ENCODE assay signal across 15 cellular contexts in genomic region chr4:40699648-40700047, GRCh38. TPM values are rescaled to one million over a fixed set of nuclear protein-coding genes. Genes with fewer than 3 reads are reported as not detected.
DNase-seq lines count a peak whose midpoint lies in the region; ATAC-seq and TF ChIP-seq lines count a peak whose summit lies in the region.
"Had no signal": no experiment of that assay in that cellular context is flagged by ENCODE, and none has a peak within 500 bp of the region (broad histone marks: within the 10 kb centered on the region; RNA-seq: fewer than 3 reads in every experiment).

No MANE protein-coding gene starts in this region.

- no peak for TF ChIP-seq CTCF in fibroblast of the aortic adventitia (IDR thresholded peaks at IDR 0.05; ENCODE audit: insufficient read depth, low read length)

- H3K4me1 Mint-ChIP-seq in T-helper 2 cell treated with Interferon-gamma antibody and Interleukin-4, amounts not matched to agents 5 μg/mL and 100 μg/mL, for 36 hours (ENCODE audit: low read depth) = peaks cover 29% of the 10 kb centered on the region
- H3K4me1 Mint-ChIP-seq in naive thymus-derived CD8-positive, alpha-beta T cell = peaks cover 0 to 2% (median 0%) of the 10 kb centered on the region in 4 donors
- H3K4me1 Mint-ChIP-seq: activated B cell treated with CpG ODN at 0.5 μM for 24 hours had no signal

- no peak overlapping the region for H3K4me3 Mint-ChIP-seq in T-helper 2 cell treated with Interferon-gamma antibody and Interleukin-4, amounts not matched to agents 5 μg/mL and 100 μg/mL, for 36 hours
- no peak overlapping the region for H3K4me3 Mint-ChIP-seq in naive thymus-derived CD8-positive, alpha-beta T cell
- H3K4me3 Mint-ChIP-seq: activated B cell treated with CpG ODN at 0.5 μM for 24 hours; CD4-positive, CD25-positive, alpha-beta regulatory T cell had no signal

- no peaks in the 10 kb centered on the region for H3K27me3 Mint-ChIP-seq in T-helper 2 cell treated with Interferon-gamma antibody and Interleukin-4, amounts not matched to agents 5 μg/mL and 100 μg/mL, for 36 hours (ENCODE audit: low read depth)
- H3K27me3 Mint-ChIP-seq in naive thymus-derived CD8-positive, alpha-beta T cell = peaks cover 0 to 2% (median 0%) of the 10 kb centered on the region in 5 donors
- H3K27me3 Mint-ChIP-seq: activated B cell treated with CpG ODN at 0.5 μM for 24 hours; CD4-positive, CD25-positive, alpha-beta regulatory T cell had no signal

- peak overlapping the region; percentile 19 for H3K27ac Mint-ChIP-seq in T-helper 2 cell treated with Interferon-gamma antibody and Interleukin-4, amounts not matched to agents 5 μg/mL and 100 μg/mL, for 36 hours
- H3K27ac Mint-ChIP-seq in naive thymus-derived CD8-positive, alpha-beta T cell = no peak overlapping the region
- H3K27ac Mint-ChIP-seq: activated B cell treated with CpG ODN at 0.5 μM for 24 hours; CD4-positive, CD25-positive, alpha-beta regulatory T cell had no signal

- peak; percentile 61 for DNase-seq in AG08395 (ENCODE audit: low spot score)
- peak; percentile 61 for DNase-seq in ELR (ENCODE audit: low read depth)
- DNase-seq in T-helper 2 cell treated with Interferon-gamma antibody and Interleukin-4, amounts not matched to agents 5 μg/mL and 100 μg/mL, for 36 hours (ENCODE audit: low spot score) = peak; percentile 26
- DNase-seq in fibroblast of the aortic adventitia (ENCODE audit: low read depth) = peak; percentile 32
- no peak for DNase-seq in naive thymus-derived CD8-positive, alpha-beta T cell
- DNase-seq: activated B cell treated with CpG ODN at 0.5 μM for 24 hours; activated effector memory CD4-positive, alpha-beta T cell treated with Interleukin-2 at 50 U/mL for 16 hours; CD4-positive, CD25-positive, alpha-beta regulatory T cell; right cardiac atrium; stomach; SW 1271 had no signal

- no peaks in the 10 kb centered on the region for H3K36me3 Mint-ChIP-seq in T-helper 2 cell treated with Interferon-gamma antibody and Interleukin-4, amounts not matched to agents 5 μg/mL and 100 μg/mL, for 36 hours (ENCODE audit: low read depth)
- H3K36me3 Mint-ChIP-seq in naive thymus-derived CD8-positive, alpha-beta T cell = no peaks in the 10 kb centered on the region
- H3K36me3 Mint-ChIP-seq: CD4-positive, CD25-positive, alpha-beta regulatory T cell had no signal

- no peak overlapping the region for H3K4me3 ChIP-seq in fibroblast of the aortic adventitia (ENCODE audit: low read depth, low read length)
- H3K4me3 ChIP-seq: stomach had no signal

- no peak for ATAC-seq in naive thymus-derived CD8-positive, alpha-beta T cell
- no peak for ATAC-seq in GM21526 (IDR thresholded peaks at IDR 0.05; ENCODE audit: low FRiP score, unreplicated experiment)
- no peak for ATAC-seq in GM21619 (IDR thresholded peaks at IDR 0.05; ENCODE audit: unreplicated experiment)
- ATAC-seq in GM18520 (IDR thresholded peaks at IDR 0.05; ENCODE audit: unreplicated experiment) = no peak
- ATAC-seq: right cardiac atrium had no signal

- H3K9me3 Mint-ChIP-seq in T-helper 2 cell treated with Interferon-gamma antibody and Interleukin-4, amounts not matched to agents 5 μg/mL and 100 μg/mL, for 36 hours = no peaks in the 10 kb centered on the region
- no peaks in the 10 kb centered on the region for H3K9me3 Mint-ChIP-seq in naive thymus-derived CD8-positive, alpha-beta T cell
- H3K9me3 Mint-ChIP-seq: activated B cell treated with CpG ODN at 0.5 μM for 24 hours had no signal

- POLR2A ChIA-PET in naive thymus-derived CD8-positive, alpha-beta T cell (lab: Charles Lee) = no interaction called here

RNA-seq across cellular contexts. Expression of gene NSUN7, which starts 50.1 kb away (rescaled TPM):
- total RNA-seq in fibroblast of the aortic adventitia (ENCODE audit: low replicate concordance) = under 0.01 TPM in 1 of 2 replicates, not detected in the other
- total RNA-seq in naive thymus-derived CD8-positive, alpha-beta T cell = under 1 TPM; 0.25 to 0.65 TPM
- not detected for polyA plus RNA-seq in naive thymus-derived CD8-positive, alpha-beta T cell
- total RNA-seq: cardiac septum had no signal
- polyA plus RNA-seq: CD4-positive, CD25-positive, alpha-beta regulatory T cell had no signal

Comparison
In these comparisons a context has a peak if more than half of its experiments do, and no peak if none do; other contexts are left out.
1. DNase-seq: peak in AG08395 (single experiment), ELR (single experiment), T-helper 2 cell treated with Interferon-gamma antibody and Interleukin-4, amounts not matched to agents 5 μg/mL and 100 μg/mL, for 36 hours (single experiment) and fibroblast of the aortic adventitia (single experiment); none in naive thymus-derived CD8-positive, alpha-beta T cell (0 of 10).